Comparison of ENCODE assay signal across 10 cellular contexts in genomic region chr17:10845388-10845751, GRCh38. TPM values are rescaled to one million over a fixed set of nuclear protein-coding genes. Genes with fewer than 3 reads are reported as not detected.
DNase-seq lines count a peak whose midpoint lies in the region; ATAC-seq, FAIRE-seq and TF ChIP-seq lines count a peak whose summit lies in the region.
"Had no signal": no experiment of that assay in that cellular context is flagged by ENCODE, and none has a peak within 500 bp of the region (broad histone marks: within the 10 kb centered on the region; RNA-seq: fewer than 3 reads in every experiment).

No MANE protein-coding gene starts in this region.

- H3K27me3 Mint-ChIP-seq in naive B cell, result peaks cover 12 to 38% (median 28%) of the 10 kb centered on the region in 3 donors

- H3K27me3 ChIP-seq in HepG2 (ENCODE audit: control insufficient read depth in 1 of 2, insufficient read depth in 2 of 2, low read length in 2 of 2), result peaks cover 3 to 15% of the 10 kb centered on the region in 2 experiments; a peak in 2 of 5 replicates
- H3K27me3 ChIP-seq in right lobe of liver, result no peaks in the 10 kb centered on the region
- H3K27me3 ChIP-seq in GM12878 (replicated peaks in 1 of 2; ENCODE audit: control insufficient read depth in 2 of 2, insufficient read depth in 2 of 2, low read length in 1 of 2), result no peaks in the 10 kb centered on the region; a peak in 2 of 4 replicates
- peaks cover 6% of the 10 kb centered on the region for H3K27me3 ChIP-seq in upper lobe of right lung

- BruUV-seq in HepG2 (replicated peaks; lab: Mats Ljungman, UMichigan) (no TSS peak), GM12878 (replicated peaks; lab: Mats Ljungman, UMichigan) (no TSS peak)

- TF ChIP-seq EP300 in HepG2 (IDR thresholded peaks at IDR 0.05; ENCODE audit: low read depth in 2 of 2, low read length in 2 of 2), result no peak
- no peak for TF ChIP-seq EP300 in HepG2 (CRISPR knock-in tag; IDR thresholded peaks at IDR 0.05; ENCODE audit: borderline replicate concordance)
- no peak for TF ChIP-seq EP300 in GM12878 (IDR thresholded peaks at IDR 0.05; ENCODE audit: borderline replicate concordance in 1 of 2, control insufficient read depth in 1 of 2, low read depth in 2 of 2, low read length in 2 of 2)

- H3K4me1 Mint-ChIP-seq in naive B cell, result peaks cover 9 to 11% (median 10%) of the 10 kb centered on the region in 3 donors

- H3K4me1 ChIP-seq in HepG2 (ENCODE audit: insufficient read depth, low read length), result peaks cover 10% of the 10 kb centered on the region
- peaks cover 0 to 3% (median 0%) of the 10 kb centered on the region in 4 donors for H3K4me1 ChIP-seq in right lobe of liver
- H3K4me1 ChIP-seq in GM12878 (ENCODE audit: control insufficient read depth, insufficient read depth, low read length), result no peaks in the 10 kb centered on the region
- H3K4me1 ChIP-seq in upper lobe of right lung, result peaks cover 4% of the 10 kb centered on the region

- no peaks in the 10 kb centered on the region for H3K36me3 Mint-ChIP-seq in naive B cell

- FAIRE-seq in HepG2 (lab: Jason Lieb, UNC), result no peak
- FAIRE-seq in GM12878 (lab: Jason Lieb, UNC), result no peak

- ATAC-seq in HepG2, result no peak
- no peak for ATAC-seq in right lobe of liver
- no peak for ATAC-seq in GM12878
- ATAC-seq in naive B cell (ENCODE audit: low read depth in 2 of 2), result no peak
- no peak for ATAC-seq in upper lobe of right lung
- ATAC-seq in GM19328 (IDR thresholded peaks at IDR 0.05; ENCODE audit: unreplicated experiment), result no peak
- ATAC-seq in stimulated activated naive CD8-positive, alpha-beta T cell treated with anti-CD3 and anti-CD28 coated beads, Interleukin-15, Interleukin-2, amounts not matched to agents 100 U/mL and 50 U/mL, for 24 hours, result no peak

- WGBS in HepG2 (ENCODE audit: low lambda C conversion rate), result 26% methylated on average over 6 of the region's 6 CpGs
- 16% methylated on average over 6 of the region's 6 CpGs for WGBS in right lobe of liver (ENCODE audit: insufficient coverage, low coverage, low lambda C conversion rate, missing lambda C conversion rate)
- WGBS in GM12878 (ENCODE audit: insufficient coverage, insufficient replicate concordance, low lambda C conversion rate, missing lambda C conversion rate), result 29% methylated on average over 6 of the region's 6 CpGs

- H2AFZ ChIP-seq in HepG2 (ENCODE audit: low read length), result no peak overlapping the region
- no peak overlapping the region for H2AFZ ChIP-seq in GM12878 (ENCODE audit: control insufficient read depth, low read depth, low read length)

- no peak overlapping the region for H3K9ac ChIP-seq in HepG2 (ENCODE audit: insufficient read depth, low read depth, low read length)
- no peak overlapping the region for H3K9ac ChIP-seq in GM12878 (ENCODE audit: control insufficient read depth, insufficient read depth, low read length)

- peak overlapping the region in 6 of 8 donors; percentile 55 to 91 (median 82) for H3K4me3 Mint-ChIP-seq in naive B cell

- H3K4me3 ChIP-seq in HepG2 (replicated peaks in 1 of 3; ENCODE audit: insufficient read depth in 1 of 3, low read depth in 2 of 3, low read length in 3 of 3) (no peak overlapping the region), right lobe of liver (peak overlapping the region in 1 of 3 donors; percentile 14), GM12878 (no peak overlapping the region), upper lobe of right lung (peak overlapping the region; percentile 52)

- CTCF ChIA-PET in HepG2 (lab: Yijun Ruan, JAX; ENCODE audit: low intra/inter-chr PET ratio, low total read pairs), result interaction anchor here (1.0 to 3.3 kb wide), 5 partner anchors 73 to 214 kb away, joined by 4 to 43 read pairs (median 8); no protein-coding TSS in a partner anchor
- CTCF ChIA-PET in GM12878 (lab: Yijun Ruan, JAX), result interaction anchor here (0.6 to 4.4 kb wide), 12 partner anchors 8 to 1233 kb away, joined by 3 to 53 read pairs (median 4); no protein-coding TSS in a partner anchor

- no peak for TF ChIP-seq RAD21 in HepG2 (CRISPR knock-in tag; IDR thresholded peaks at IDR 0.05)
- TF ChIP-seq RAD21 in GM12878 (IDR thresholded peaks at IDR 0.05; ENCODE audit: insufficient read depth, low read depth, low read length), result no peak

- H3K4me2 ChIP-seq in HepG2 (ENCODE audit: low read depth, low read length) (0 out of 2 replicates have a peak overlapping the region, but pooled peaks have one; percentile 46), GM12878 (ENCODE audit: control insufficient read depth, insufficient read depth) (no peak overlapping the region)

- H3K9me3 ChIP-seq in HepG2 (ENCODE audit: low read length) (no peaks in the 10 kb centered on the region), right lobe of liver (no peaks in the 10 kb centered on the region), GM12878 (replicated peaks; ENCODE audit: control insufficient read depth, insufficient read depth, low read length) (no peaks in the 10 kb centered on the region), upper lobe of right lung (no peaks in the 10 kb centered on the region)

- no peaks in the 10 kb centered on the region for H4K20me1 ChIP-seq in HepG2 (ENCODE audit: insufficient read depth, low read length)
- H4K20me1 ChIP-seq in GM12878 (ENCODE audit: control insufficient read depth, insufficient read depth), result no peaks in the 10 kb centered on the region

- DNase-seq in HepG2 (ENCODE audit: low spot score), result no peak
- no peak for DNase-seq in right lobe of liver
- DNase-seq in GM12878 (ENCODE audit: low read depth, low spot score), result no peak
- no peak for DNase-seq in naive B cell
- no peak for DNase-seq in upper lobe of right lung
- no peak for DNase-seq in stimulated activated naive CD8-positive, alpha-beta T cell treated with anti-CD3 and anti-CD28 coated beads, Interleukin-15, Interleukin-2, amounts not matched to agents 100 U/mL and 50 U/mL, for 24 hours
- DNase-seq in KG1 (lab: John Stamatoyannopoulos, UW), result no peak

- intact Hi-C loops in HepG2 (cut with micrococcal nuclease; ENCODE audit: unreplicated experiment) (loop anchor here (1.0 to 5.0 kb wide), 4 partner anchors 73 to 199 kb away; no protein-coding TSS in a partner anchor), right lobe of liver (cut with DNase I) (loop anchor here (10.0 kb wide), 3 partner anchors 101 to 191 kb away; partner anchors contain the start of genes MYH3 (in 1 of the 2) and TMEM220 (in 1 of the 2)), GM12878 (cut with micrococcal nuclease; ENCODE audit: unreplicated experiment) (loop anchor here (1.0 to 5.0 kb wide), 4 partner anchors 93 to 213 kb away; no protein-coding TSS in a partner anchor), upper lobe of right lung (cut with DNase I) (loop anchor here (10.0 kb wide), 1 partner anchor 111 kb away; the partner anchor contains the start of gene TMEM220)

- H3K79me2 ChIP-seq in HepG2 (ENCODE audit: insufficient read depth, low read length) (no peaks in the 10 kb centered on the region), GM12878 (ENCODE audit: control insufficient read depth, insufficient read depth, low read length) (no peaks in the 10 kb centered on the region)

- no peak for TF ChIP-seq CTCF in HepG2 (CRISPR knock-in tag; IDR thresholded peaks at IDR 0.05)
- no peak for TF ChIP-seq CTCF in right lobe of liver (IDR thresholded peaks at IDR 0.05)
- TF ChIP-seq CTCF in GM12878 (IDR thresholded peaks at IDR 0.05 in 2 of 3, conservative IDR thresholded peaks at IDR 0.05 in 1 of 3; ENCODE audit: control insufficient read depth in 2 of 3, extremely low read depth in 1 of 3, insufficient read depth in 1 of 3, low read depth in 3 of 3, low read length in 3 of 3), result no peak
- no peak for TF ChIP-seq CTCF in upper lobe of right lung (IDR thresholded peaks at IDR 0.05)

- POLR2A ChIA-PET in HepG2 (lab: Yijun Ruan, JAX) (no interaction called here), GM12878 (lab: Charles Lee) (no interaction called here)

- H3K27ac ChIP-seq in HepG2 (ENCODE audit: extremely low read length, insufficient read depth, low read length), result no peak overlapping the region
- no peak overlapping the region for H3K27ac ChIP-seq in right lobe of liver
- H3K27ac ChIP-seq in GM12878 (ENCODE audit: control insufficient read depth, insufficient read depth), result no peak overlapping the region
- H3K27ac ChIP-seq in upper lobe of right lung, result no peak overlapping the region
- H3K27ac ChIP-seq: HL-60 had no signal

- H3K27ac Mint-ChIP-seq in naive B cell, result no peak overlapping the region

- H3K36me3 ChIP-seq in HepG2 (replicated peaks in 1 of 2; ENCODE audit: control insufficient read depth in 1 of 2, insufficient read depth in 2 of 2, low read length in 2 of 2) (no peaks in the 10 kb centered on the region), right lobe of liver (no peaks in the 10 kb centered on the region), GM12878 (ENCODE audit: control insufficient read depth in 2 of 2, insufficient read depth in 2 of 2, low read length in 1 of 2) (no peaks in the 10 kb centered on the region), upper lobe of right lung (no peaks in the 10 kb centered on the region)

- TF ChIP-seq POLR2A in HepG2 (IDR thresholded peaks at IDR 0.05; ENCODE audit: insufficient read depth in 1 of 2, low read depth in 2 of 2, low read length in 2 of 2), result no peak
- no peak for TF ChIP-seq POLR2A in right lobe of liver (IDR thresholded peaks at IDR 0.05)
- no peak for TF ChIP-seq POLR2A in GM12878 (IDR thresholded peaks at IDR 0.05; ENCODE audit: low read depth, low read length)

- H3K9me3 Mint-ChIP-seq in naive B cell, result peaks cover 0 to 2% (median 0%) of the 10 kb centered on the region in 7 donors

- in situ Hi-C loops in HepG2 (cut with HindIII; ENCODE audit: extremely low pct_ligation_motif_present, low pct_unique_long_range_greater_than_20kb), result loop anchor here (5.0 kb wide), 2 partner anchors 108 to 198 kb away; no protein-coding TSS in a partner anchor
- in situ Hi-C loops in GM12878 (cut with MboI), result loop anchor here (5.0 kb wide), 2 partner anchors 108 to 198 kb away; no protein-coding TSS in a partner anchor

- SMC1A ChIA-PET in GM12878 (lab: Charles Lee; ENCODE audit: uncharacterized antibody, unreplicated experiment), result interaction anchor here (2.0 to 3.2 kb wide), 2 partner anchors 198 to 200 kb away, joined by 11 to 12 read pairs; no protein-coding TSS in a partner anchor

- RAD21 ChIA-PET in GM12878 (lab: Charles Lee; ENCODE audit: unreplicated experiment), result interaction anchor here (0.9 to 3.3 kb wide), 5 partner anchors 20 to 214 kb away, joined by 3 to 17 read pairs (median 3); no protein-coding TSS in a partner anchor

RNA-seq across cellular contexts. Expression of gene PIRT, which starts 7.5 kb away (rescaled TPM):
- total RNA-seq in HepG2 (2016; rRNA removed; fragmentation: Illumina TruSeq; extraction: Trizol) (not detected in 2 replicates), right lobe of liver (not detected), GM12878 (2014; rRNA removed) (not detected in 2 replicates), GM12878 (2014; rRNA removed; fragmentation: Illumina TruSeq; extraction: Trizol) (not detected in 2 replicates), GM12878 (2021) (not detected in 2 replicates), upper lobe of right lung (not detected)
- not detected in 2 replicates for total RNA-seq in HepG2 (2016; cell fraction: cytosol; rRNA removed; fragmentation: Illumina TruSeq; extraction: Trizol; ENCODE audit: low read depth)
- total RNA-seq in HepG2 (2016; cell fraction: insoluble cytoplasmic fraction; rRNA removed; fragmentation: Illumina TruSeq; extraction: Trizol), result not detected in 2 replicates
- total RNA-seq in HepG2 (2016; cell fraction: membrane; rRNA removed; fragmentation: Illumina TruSeq; extraction: Trizol), result not detected in 2 replicates
- not detected in 2 replicates for total RNA-seq in HepG2 (2016; cell fraction: nucleus; rRNA removed; fragmentation: Illumina TruSeq; extraction: Trizol)
- polyA plus RNA-seq in HepG2 (2011; rRNA removed) (not detected in 2 replicates), GM12878 (2011; rRNA removed) (not detected in 2 replicates), GM12878 (2014; fragmentation: Illumina TruSeq; extraction: Trizol) (not detected in 2 replicates), GM12878 (2014; fragmentation: Nextera tagmentation; extraction: Ambion mirVana) (not detected), GM12878 (2014; rRNA removed) (not detected in 2 replicates), GM12878 (2016; fragmentation: Nextera tagmentation; extraction: Ambion mirVana) (not detected), naive B cell (ENCODE audit: low read depth in 6 of 6) (not detected)
- polyA plus RNA-seq in HepG2 (2011; cell fraction: cytosol; rRNA removed), result not detected in 2 replicates
- not detected in 2 replicates for polyA plus RNA-seq in HepG2 (2011; cell fraction: nucleus; rRNA removed)
- not detected in 2 replicates for polyA plus RNA-seq in HepG2 (2012)
- polyA plus RNA-seq in HepG2 (2016; cell fraction: cytosol; fragmentation: Illumina TruSeq; extraction: Trizol; ENCODE audit: low read depth), result not detected in 2 replicates
- polyA plus RNA-seq in HepG2 (2016; cell fraction: insoluble cytoplasmic fraction; fragmentation: Illumina TruSeq; extraction: Trizol; ENCODE audit: low read depth), result not detected in 2 replicates
- polyA plus RNA-seq in HepG2 (2016; cell fraction: membrane; fragmentation: Illumina TruSeq; extraction: Trizol; ENCODE audit: low read depth), result not detected in 2 replicates
- polyA plus RNA-seq in HepG2 (2016; cell fraction: nucleus; fragmentation: Illumina TruSeq; extraction: Trizol; ENCODE audit: insufficient read depth, low read depth), result not detected in 2 replicates
- not detected in 2 replicates for polyA minus RNA-seq in HepG2 (2011; rRNA and poly(A)+ RNA removed; ENCODE audit: low replicate concordance)
- not detected in 2 replicates for polyA minus RNA-seq in HepG2 (2011; cell fraction: cytosol; rRNA and poly(A)+ RNA removed)
- polyA minus RNA-seq in HepG2 (2011; cell fraction: nucleus; rRNA and poly(A)+ RNA removed), result not detected in 2 replicates
- total RNA-seq in GM12878 (2013; cell fraction: nucleolus; rRNA removed), result not detected in 2 replicates
- polyA plus RNA-seq in GM12878 (2011; ENCODE audit: low read depth), result not detected
- polyA plus RNA-seq in GM12878 (2011; cell fraction: cytosol; rRNA removed), result not detected in 2 replicates
- not detected in 2 replicates for polyA plus RNA-seq in GM12878 (2011; cell fraction: nucleus; rRNA removed)
- not detected in 2 replicates for polyA plus RNA-seq in GM12878 (2012)
- not detected in 2 replicates for polyA minus RNA-seq in GM12878 (2011; rRNA and poly(A)+ RNA removed)
- polyA minus RNA-seq in GM12878 (2011; cell fraction: cytosol; rRNA and poly(A)+ RNA removed), result not detected in 2 replicates
- not detected in 2 replicates for polyA minus RNA-seq in GM12878 (2011; cell fraction: nucleus; rRNA and poly(A)+ RNA removed)
- total RNA-seq: kidney epithelial cell had no signal

RNA-seq across cellular contexts. Expression of gene TMEM238L, which starts 41.5 kb away (rescaled TPM):
- total RNA-seq in HepG2 (2016; rRNA removed; fragmentation: Illumina TruSeq; extraction: Trizol), result not detected in 2 replicates
- total RNA-seq in HepG2 (2016; cell fraction: cytosol; rRNA removed; fragmentation: Illumina TruSeq; extraction: Trizol; ENCODE audit: low read depth), result not detected in 2 replicates
- total RNA-seq in HepG2 (2016; cell fraction: insoluble cytoplasmic fraction; rRNA removed; fragmentation: Illumina TruSeq; extraction: Trizol), result not detected in 2 replicates
- not detected in 2 replicates for total RNA-seq in HepG2 (2016; cell fraction: membrane; rRNA removed; fragmentation: Illumina TruSeq; extraction: Trizol)
- not detected in 2 replicates for total RNA-seq in HepG2 (2016; cell fraction: nucleus; rRNA removed; fragmentation: Illumina TruSeq; extraction: Trizol)
- polyA plus RNA-seq in HepG2 (2011; rRNA removed), result not detected in 2 replicates
- polyA plus RNA-seq in HepG2 (2011; cell fraction: cytosol; rRNA removed), result not detected in 2 replicates
- not detected in 2 replicates for polyA plus RNA-seq in HepG2 (2011; cell fraction: nucleus; rRNA removed)
- polyA plus RNA-seq in HepG2 (2012), result not detected in 2 replicates
- not detected in 2 replicates for polyA plus RNA-seq in HepG2 (2016; cell fraction: cytosol; fragmentation: Illumina TruSeq; extraction: Trizol; ENCODE audit: low read depth)
- polyA plus RNA-seq in HepG2 (2016; cell fraction: insoluble cytoplasmic fraction; fragmentation: Illumina TruSeq; extraction: Trizol; ENCODE audit: low read depth), result not detected in 2 replicates
- polyA plus RNA-seq in HepG2 (2016; cell fraction: membrane; fragmentation: Illumina TruSeq; extraction: Trizol; ENCODE audit: low read depth), result not detected in 2 replicates
- polyA plus RNA-seq in HepG2 (2016; cell fraction: nucleus; fragmentation: Illumina TruSeq; extraction: Trizol; ENCODE audit: insufficient read depth, low read depth), result not detected in 2 replicates
- not detected in 2 replicates for polyA minus RNA-seq in HepG2 (2011; rRNA and poly(A)+ RNA removed; ENCODE audit: low replicate concordance)
- polyA minus RNA-seq in HepG2 (2011; cell fraction: cytosol; rRNA and poly(A)+ RNA removed), result not detected in 2 replicates
- polyA minus RNA-seq in HepG2 (2011; cell fraction: nucleus; rRNA and poly(A)+ RNA removed), result not detected in 2 replicates
- not detected for total RNA-seq in right lobe of liver
- not detected in 2 replicates for total RNA-seq in GM12878 (2013; cell fraction: nucleolus; rRNA removed)
- total RNA-seq in GM12878 (2014; rRNA removed), result not detected in 2 replicates
- total RNA-seq in GM12878 (2014; rRNA removed; fragmentation: Illumina TruSeq; extraction: Trizol), result not detected in 2 replicates
- not detected in 2 replicates for total RNA-seq in GM12878 (2021)
- polyA plus RNA-seq in GM12878 (2011; ENCODE audit: low read depth), result not detected
- polyA plus RNA-seq in GM12878 (2011; rRNA removed), result not detected in 2 replicates
- polyA plus RNA-seq in GM12878 (2011; cell fraction: cytosol; rRNA removed), result not detected in 2 replicates
- not detected in 2 replicates for polyA plus RNA-seq in GM12878 (2011; cell fraction: nucleus; rRNA removed)
- polyA plus RNA-seq in GM12878 (2012), result not detected in 2 replicates
- not detected in 2 replicates for polyA plus RNA-seq in GM12878 (2014; fragmentation: Illumina TruSeq; extraction: Trizol)
- not detected for polyA plus RNA-seq in GM12878 (2014; fragmentation: Nextera tagmentation; extraction: Ambion mirVana)
- not detected in 2 replicates for polyA plus RNA-seq in GM12878 (2014; rRNA removed)
- not detected for polyA plus RNA-seq in GM12878 (2016; fragmentation: Nextera tagmentation; extraction: Ambion mirVana)
- not detected in 2 replicates for polyA minus RNA-seq in GM12878 (2011; rRNA and poly(A)+ RNA removed)
- polyA minus RNA-seq in GM12878 (2011; cell fraction: cytosol; rRNA and poly(A)+ RNA removed), result not detected in 2 replicates
- not detected in 2 replicates for polyA minus RNA-seq in GM12878 (2011; cell fraction: nucleus; rRNA and poly(A)+ RNA removed)
- polyA plus RNA-seq in naive B cell (ENCODE audit: low read depth in 6 of 6), result not detected
- not detected for total RNA-seq in upper lobe of right lung
- total RNA-seq: kidney epithelial cell had no signal

Comparison
In these comparisons a context has a peak if more than half of its experiments do, and no peak if none do; other contexts are left out.
1. Of the 75 proteins assayed by ChIP-seq in both HepG2 and GM12878: peak only in HepG2: none; only in GM12878: MXI1; in both: none; in neither: 74.